ENCODE assay signal across 11 cellular contexts in the genomic region with DNA sequence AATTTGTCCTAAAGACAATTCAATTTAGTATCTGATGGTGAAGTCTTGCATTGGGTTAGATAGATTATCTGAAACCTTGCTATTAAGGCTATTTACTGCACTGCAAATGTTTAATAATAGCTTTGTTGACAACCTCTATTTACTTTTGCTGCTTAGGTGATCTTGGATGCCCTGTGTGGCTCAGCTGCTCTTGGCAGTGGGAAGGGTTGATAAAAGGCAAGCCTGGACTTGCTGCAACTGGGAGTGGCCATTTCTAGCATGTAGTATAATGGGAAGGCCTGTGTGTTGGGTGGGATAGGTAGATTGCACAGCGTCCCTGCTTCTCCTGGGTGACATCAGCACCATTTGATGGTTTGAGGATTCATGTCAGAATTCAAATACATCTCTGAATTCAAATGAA. TPM values are rescaled to one million over a fixed set of nuclear protein-coding genes. Genes with fewer than 3 reads are reported as not detected.
DNase-seq lines count a peak whose midpoint lies in the region; ATAC-seq and TF ChIP-seq lines count a peak whose summit lies in the region.
"Had no signal": no experiment of that assay in that cellular context is flagged by ENCODE, and none has a peak within 500 bp of the region (broad histone marks: within the 10 kb centered on the region; RNA-seq: fewer than 3 reads in every experiment).

No MANE protein-coding gene starts in this region.

- WGBS in right lobe of liver (ENCODE audit: insufficient coverage, low coverage, low lambda C conversion rate, missing lambda C conversion rate) = 22% methylated on average over 1 of the region's 1 CpG

- ATAC-seq in right lobe of liver (peak; percentile 85 to 93 (median 89)), HG03565 (IDR thresholded peaks at IDR 0.05; ENCODE audit: unreplicated experiment) (no peak), GM18873 (IDR thresholded peaks at IDR 0.05; ENCODE audit: low FRiP score, unreplicated experiment) (no peak)
- ATAC-seq: esophagus mucosa; stimulated activated naive CD8-positive, alpha-beta T cell treated with anti-CD3 and anti-CD28 coated beads, Interleukin-15, Interleukin-2, amounts not matched to agents 100 U/mL and 50 U/mL, for 24 hours had no signal

- intact Hi-C loops in ascending aorta (cut with DNase I) = loop anchor here (2.0 to 5.0 kb wide), 5 partner anchors 50 to 485 kb away; a partner anchor contains a TSS
- intact Hi-C loops in right lobe of liver (cut with DNase I) = loop anchor here in 1 of 2 donors (10.0 kb wide), 1 partner anchor 353 kb away; no protein-coding TSS in a partner anchor
- intact Hi-C loops in tibial artery (cut with DNase I; ENCODE audit: low total_unique reads) = loop anchor here (10.0 kb wide), 1 partner anchor 113 kb away; no protein-coding TSS in a partner anchor

- peak; percentile 75 for DNase-seq in DMS153 treated with DMSO at 0.1 percent for 48 hours (lab: John Stamatoyannopoulos, UW; ENCODE audit: unreplicated experiment)
- peak; percentile 6 for DNase-seq in NCI-H1436 (lab: John Stamatoyannopoulos, UW)
- no peak for DNase-seq in ascending aorta (ENCODE audit: low spot score in 2 of 2)
- DNase-seq in right lobe of liver = peak; percentile 35 to 68 (median 60)
- DNase-seq in tibial artery = no peak
- DNase-seq in stimulated activated naive CD4-positive, alpha-beta T cell (lab: John Stamatoyannopoulos, UW) = no peak
- DNase-seq: activated CD8-positive, alpha-beta memory T cell treated with anti-CD3 and anti-CD28 coated beads, Interleukin-2, amount 50 U/mL, for 4 hours; stimulated activated naive CD8-positive, alpha-beta T cell treated with anti-CD3 and anti-CD28 coated beads, Interleukin-15, Interleukin-2, amounts not matched to agents 100 U/mL and 50 U/mL, for 24 hours had no signal

- H3K27ac ChIP-seq in ascending aorta (peak overlapping the region; percentile 78 to 82), right lobe of liver (no peak overlapping the region), tibial artery (no peak overlapping the region)

- H3K4me1 ChIP-seq in ascending aorta (peaks cover 9 to 36% of the 10 kb centered on the region in 2 donors), right lobe of liver (peaks cover 0 to 30% (median 0%) of the 10 kb centered on the region in 4 donors), tibial artery (peaks cover 4 to 42% (median 15%) of the 10 kb centered on the region in 4 donors)

- TF ChIP-seq CTCF in ascending aorta (IDR thresholded peaks at IDR 0.05) = no peak
- no peak for TF ChIP-seq CTCF in right lobe of liver (IDR thresholded peaks at IDR 0.05)
- TF ChIP-seq CTCF in tibial artery (IDR thresholded peaks at IDR 0.05) = no peak

- no peak overlapping the region for H3K4me3 ChIP-seq in ascending aorta
- H3K4me3 ChIP-seq in right lobe of liver = no peak overlapping the region
- no peak overlapping the region for H3K4me3 ChIP-seq in tibial artery

- H3K27me3 ChIP-seq in ascending aorta = no peaks in the 10 kb centered on the region
- no peaks in the 10 kb centered on the region for H3K27me3 ChIP-seq in right lobe of liver
- H3K27me3 ChIP-seq in tibial artery = no peaks in the 10 kb centered on the region

- no peak for TF ChIP-seq POLR2A in right lobe of liver (IDR thresholded peaks at IDR 0.05)

- H3K36me3 ChIP-seq in ascending aorta = no peaks in the 10 kb centered on the region
- no peaks in the 10 kb centered on the region for H3K36me3 ChIP-seq in right lobe of liver
- peaks cover 0 to 7% (median 0%) of the 10 kb centered on the region in 3 donors for H3K36me3 ChIP-seq in tibial artery

- H3K9me3 ChIP-seq in ascending aorta (no peaks in the 10 kb centered on the region), right lobe of liver (no peaks in the 10 kb centered on the region), tibial artery (no peaks in the 10 kb centered on the region)

RNA-seq across cellular contexts. Expression of a gene that starts 49.1 kb away (rescaled TPM):
- total RNA-seq in ascending aorta (0.11 TPM), right lobe of liver (1 to 10 TPM in 3 of 6 experiments, under 1 TPM in 3; 0.86 to 1.9 (median 1.0) TPM)

Comparison
In these comparisons a context has a peak if more than half of its experiments do, and no peak if none do; other contexts are left out.
1. DNase-seq: peak in DMS153 treated with DMSO at 0.1 percent for 48 hours (single experiment), NCI-H1436 (single experiment) and right lobe of liver (3 of 3); none in ascending aorta (0 of 2), tibial artery (0 of 2) and stimulated activated naive CD4-positive, alpha-beta T cell (0 of 6).
2. H3K27ac ChIP-seq: peak in ascending aorta (2 of 2); none in right lobe of liver (0 of 3) and tibial artery (0 of 2).
3. ATAC-seq: peak in right lobe of liver (4 of 4); none in HG03565 (single experiment) and GM18873 (single experiment).